23 cellular contexts compared by ENCODE assay signal in genomic region chr11:129743029-129743846, GRCh38.
DNase-seq lines count a peak whose midpoint lies in the region; ATAC-seq and TF ChIP-seq lines count a peak whose summit lies in the region.
"Had no signal": no experiment of that assay in that cellular context is flagged by ENCODE, and none has a peak within 500 bp of the region (broad histone marks: within the 10 kb centered on the region; RNA-seq: fewer than 3 reads in every experiment).

No MANE protein-coding gene starts in this region.

- DNase-seq in activated naive CD4-positive, alpha-beta T cell treated with anti-CD3 and anti-CD28 coated beads for 36 hours, result no peak
- DNase-seq in coronary artery (ENCODE audit: low spot score) (no peak), mesenteric fat pad (ENCODE audit: low spot score) (peak; percentile 77), spleen (peak; percentile 41), activated gamma-delta T cell (lab: John Stamatoyannopoulos, UW) (no peak), T1000 (lab: John Stamatoyannopoulos, UW) (no peak)
- DNase-seq: 8988T; activated CD8-positive, alpha-beta memory T cell treated with anti-CD3 and anti-CD28 coated beads for 24 hours; activated T-cell treated with anti-CD3 and anti-CD28 coated beads, Interleukin-2, amount 50 U/mL, for 4 hours; AML-193; CD8-positive, alpha-beta memory T cell; effector memory CD4-positive, alpha-beta T cell; esophagus squamous epithelium; GF-D8; KG1; NCI-H1436 treated with DMSO at 0.1 percent for 48 hours; NCI-H2171; stimulated activated CD4-positive, alpha-beta T cell treated with anti-CD3 and anti-CD28 coated beads, Interleukin-4, amount 100 ng/mL, for 24 hours; stimulated activated naive CD8-positive, alpha-beta T cell treated with anti-CD3 and anti-CD28 coated beads, Interleukin-15, Interleukin-2, amounts not matched to agents 100 U/mL and 50 U/mL, for 24 hours; thyroid gland had no signal

- H3K4me3 ChIP-seq in coronary artery (peak overlapping the region; percentile 22), spleen (no peak overlapping the region)
- H3K4me3 ChIP-seq: esophagus squamous epithelium, thyroid gland had no signal

- H3K4me1 ChIP-seq in spleen, result no peaks in the 10 kb centered on the region

- H3K4me3 Mint-ChIP-seq in activated naive CD4-positive, alpha-beta T cell treated with anti-CD3 and anti-CD28 coated beads, Interleukin-2, amount 50 U/mL, for 24 hours, result no peak overlapping the region
- H3K4me3 Mint-ChIP-seq in activated naive CD4-positive, alpha-beta T cell treated with anti-CD3 and anti-CD28 coated beads for 36 hours, result no peak overlapping the region
- H3K4me3 Mint-ChIP-seq: activated T-cell treated with anti-CD3 and anti-CD28 coated beads, Interleukin-2, amount 50 U/mL, for 4 hours had no signal

- no peak for ATAC-seq in HG02840 (IDR thresholded peaks at IDR 0.05; ENCODE audit: low FRiP score, unreplicated experiment)
- ATAC-seq: activated naive CD4-positive, alpha-beta T cell treated with anti-CD3 and anti-CD28 coated beads, Interleukin-2, amount 50 U/mL, for 72 hours; activated T-cell treated with anti-CD3 and anti-CD28 coated beads, Interleukin-2, amount 50 U/mL, for 4 hours; stimulated activated naive CD8-positive, alpha-beta T cell treated with anti-CD3 and anti-CD28 coated beads, Interleukin-15, Interleukin-2, amounts not matched to agents 100 U/mL and 50 U/mL, for 24 hours had no signal

- peaks cover 0 to 4% (median 0%) of the 10 kb centered on the region in 8 donors for H3K9me3 ChIP-seq in spleen
- H3K9me3 ChIP-seq: esophagus squamous epithelium, thyroid gland had no signal

- intact Hi-C loops in activated naive CD4-positive, alpha-beta T cell treated with anti-CD3 and anti-CD28 coated beads for 36 hours (cut with micrococcal nuclease), result no loop called here
- intact Hi-C loops in spleen (cut with DNase I; ENCODE audit: low total_unique reads), result no loop called here

- H3K27ac Mint-ChIP-seq in activated naive CD4-positive, alpha-beta T cell treated with anti-CD3 and anti-CD28 coated beads, Interleukin-2, amount 50 U/mL, for 24 hours, result peak overlapping the region; percentile 13
- H3K27ac Mint-ChIP-seq in activated naive CD4-positive, alpha-beta T cell treated with anti-CD3 and anti-CD28 coated beads for 36 hours, result no peak overlapping the region
- H3K27ac Mint-ChIP-seq: activated naive CD4-positive, alpha-beta T cell treated with anti-CD3 and anti-CD28 coated beads, Interleukin-2, amount 50 U/mL, for 72 hours; CD8-positive, alpha-beta memory T cell had no signal

- 69 to 80% (median 72%) methylated on average over 28 of the region's 28 CpGs for WGBS in spleen, 5 donors

- peaks cover 0 to 21% (median 0%) of the 10 kb centered on the region in 7 donors for H3K27me3 ChIP-seq in spleen (replicated peaks in 1 of 7)
- H3K27me3 ChIP-seq: esophagus squamous epithelium, thyroid gland had no signal

- TF ChIP-seq POLR2A in spleen (IDR thresholded peaks at IDR 0.05), result no peak

- H3K9me3 Mint-ChIP-seq in activated naive CD4-positive, alpha-beta T cell treated with anti-CD3 and anti-CD28 coated beads, Interleukin-2, amount 50 U/mL, for 24 hours, result no peaks in the 10 kb centered on the region
- no peaks in the 10 kb centered on the region for H3K9me3 Mint-ChIP-seq in activated naive CD4-positive, alpha-beta T cell treated with anti-CD3 and anti-CD28 coated beads for 36 hours
- H3K9me3 Mint-ChIP-seq: activated naive CD4-positive, alpha-beta T cell treated with anti-CD3 and anti-CD28 coated beads, Interleukin-2, amount 50 U/mL, for 72 hours; activated T-cell treated with anti-CD3 and anti-CD28 coated beads, Interleukin-2, amount 50 U/mL, for 4 hours; CD8-positive, alpha-beta memory T cell had no signal

- TF ChIP-seq CTCF in coronary artery (IDR thresholded peaks at IDR 0.05) (no peak), spleen (IDR thresholded peaks at IDR 0.05 in 8 of 11, conservative IDR thresholded peaks at IDR 0.05 in 3 of 11) (no peak)

- no peak overlapping the region for H3K27ac ChIP-seq in coronary artery
- no peak overlapping the region for H3K27ac ChIP-seq in spleen
- H3K27ac ChIP-seq: esophagus squamous epithelium, thyroid gland had no signal

- no peaks in the 10 kb centered on the region for H3K36me3 ChIP-seq in spleen
- H3K36me3 ChIP-seq: esophagus squamous epithelium, thyroid gland had no signal

- no peaks in the 10 kb centered on the region for H3K27me3 Mint-ChIP-seq in activated naive CD4-positive, alpha-beta T cell treated with anti-CD3 and anti-CD28 coated beads, Interleukin-2, amount 50 U/mL, for 24 hours
- H3K27me3 Mint-ChIP-seq in activated naive CD4-positive, alpha-beta T cell treated with anti-CD3 and anti-CD28 coated beads for 36 hours (ENCODE audit: low read depth), result no peaks in the 10 kb centered on the region

- H3K36me3 Mint-ChIP-seq in activated naive CD4-positive, alpha-beta T cell treated with anti-CD3 and anti-CD28 coated beads, Interleukin-2, amount 50 U/mL, for 24 hours, result no peaks in the 10 kb centered on the region
- H3K36me3 Mint-ChIP-seq in activated naive CD4-positive, alpha-beta T cell treated with anti-CD3 and anti-CD28 coated beads for 36 hours (ENCODE audit: low read depth), result peaks cover 2% of the 10 kb centered on the region
- H3K36me3 Mint-ChIP-seq: activated naive CD4-positive, alpha-beta T cell treated with anti-CD3 and anti-CD28 coated beads, Interleukin-2, amount 50 U/mL, for 72 hours; CD8-positive, alpha-beta memory T cell had no signal

- CTCF ChIA-PET in activated naive CD4-positive, alpha-beta T cell treated with anti-CD3 and anti-CD28 coated beads for 36 hours (lab: Charles Lee), result no interaction called here

- H3K4me1 Mint-ChIP-seq in activated naive CD4-positive, alpha-beta T cell treated with anti-CD3 and anti-CD28 coated beads, Interleukin-2, amount 50 U/mL, for 24 hours, result no peaks in the 10 kb centered on the region
- H3K4me1 Mint-ChIP-seq in activated naive CD4-positive, alpha-beta T cell treated with anti-CD3 and anti-CD28 coated beads for 36 hours (ENCODE audit: low read depth), result no peaks in the 10 kb centered on the region
- H3K4me1 Mint-ChIP-seq: CD8-positive, alpha-beta memory T cell had no signal

Comparison
In these comparisons a context has a peak if more than half of its experiments do, and no peak if none do; other contexts are left out.
1. DNase-seq: peak in mesenteric fat pad (single experiment) and spleen (single experiment); none in activated naive CD4-positive, alpha-beta T cell treated with anti-CD3 and anti-CD28 coated beads for 36 hours (single experiment), coronary artery (single experiment), activated gamma-delta T cell (single experiment) and T1000 (single experiment).